In the genomic region with DNA sequence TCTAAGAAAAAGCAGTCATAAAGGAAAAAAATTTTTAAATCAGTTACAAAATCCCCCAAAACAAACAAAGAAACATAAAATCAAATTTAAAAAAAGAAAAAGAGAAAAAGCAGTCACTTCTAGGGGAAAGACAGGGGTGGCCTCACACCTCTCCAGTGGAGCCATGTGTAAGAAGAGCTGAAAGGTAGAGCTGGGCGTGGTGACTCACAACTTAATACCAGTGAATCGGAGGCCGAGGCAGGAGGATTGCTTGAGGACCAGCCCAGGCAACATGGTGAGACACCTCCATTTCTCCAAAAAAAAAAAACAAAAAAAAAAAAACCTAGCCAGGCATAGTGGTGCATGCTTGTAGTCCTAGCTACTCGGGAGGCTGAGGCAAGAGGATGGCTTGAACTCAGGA, we compare ENCODE assay signal across 17 cellular contexts.
"Had no signal": no experiment of that assay in that cellular context is flagged by ENCODE, and none has a peak within 500 bp of the region (broad histone marks: within the 10 kb centered on the region; RNA-seq: fewer than 3 reads in every experiment).

No MANE protein-coding gene starts in this region.

- H3K4me3 Mint-ChIP-seq: neural progenitor cell, T-cell had no signal

- H3K27ac ChIP-seq: coronary artery, gastrocnemius medialis, left lung, neural progenitor cell, stomach had no signal

- H3K27ac Mint-ChIP-seq: neural progenitor cell, progenitor cell of endocrine pancreas had no signal

- H3K27me3 Mint-ChIP-seq: progenitor cell of endocrine pancreas, T-cell had no signal

- DNase-seq: activated effector memory CD4-positive, alpha-beta T cell treated with anti-CD3 and anti-CD28 coated beads, Interleukin-2, amount 50 U/mL, for 16 hours; activated naive CD4-positive, alpha-beta T cell treated with anti-CD3 and anti-CD28 coated beads, Interleukin-2, amount 50 U/mL, for 16 hours; activated T-cell treated with anti-CD3 and anti-CD28 coated beads, Interleukin-2, amount 50 U/mL, for 72 hours; gastrocnemius medialis; kidney; left lung; mammary epithelial cell; midbrain; stimulated activated CD4-positive, alpha-beta T cell treated with anti-CD3 and anti-CD28 coated beads, Interleukin-1b, Interleukin-23, amount 100 ng/mL, for 48 hours; stomach; T-cell had no signal

- ATAC-seq: activated CD4-positive, CD25-positive, alpha-beta regulatory T cell treated with anti-CD3 and anti-CD28 coated beads, Interleukin-2, amount 50 U/mL, for 24 hours; activated T-cell treated with anti-CD3 and anti-CD28 coated beads, Interleukin-2, amount 50 U/mL, for 72 hours; esophagus mucosa; gastrocnemius medialis; left lung; T-cell had no signal

- H3K36me3 ChIP-seq: neural progenitor cell had no signal

- H3K4me1 ChIP-seq: neural progenitor cell had no signal

- H3K4me3 ChIP-seq: ascending aorta, coronary artery, gastrocnemius medialis, left lung, neural progenitor cell, stomach had no signal

- H3K27me3 ChIP-seq: ascending aorta, gastrocnemius medialis, left lung, neural progenitor cell, stomach had no signal

- H3K9me3 Mint-ChIP-seq: activated T-cell treated with anti-CD3 and anti-CD28 coated beads, Interleukin-2, amount 50 U/mL, for 72 hours; neural progenitor cell; T-cell had no signal

- H3K9me3 ChIP-seq: ascending aorta, gastrocnemius medialis, left lung, stomach had no signal
